In the genomic region with DNA sequence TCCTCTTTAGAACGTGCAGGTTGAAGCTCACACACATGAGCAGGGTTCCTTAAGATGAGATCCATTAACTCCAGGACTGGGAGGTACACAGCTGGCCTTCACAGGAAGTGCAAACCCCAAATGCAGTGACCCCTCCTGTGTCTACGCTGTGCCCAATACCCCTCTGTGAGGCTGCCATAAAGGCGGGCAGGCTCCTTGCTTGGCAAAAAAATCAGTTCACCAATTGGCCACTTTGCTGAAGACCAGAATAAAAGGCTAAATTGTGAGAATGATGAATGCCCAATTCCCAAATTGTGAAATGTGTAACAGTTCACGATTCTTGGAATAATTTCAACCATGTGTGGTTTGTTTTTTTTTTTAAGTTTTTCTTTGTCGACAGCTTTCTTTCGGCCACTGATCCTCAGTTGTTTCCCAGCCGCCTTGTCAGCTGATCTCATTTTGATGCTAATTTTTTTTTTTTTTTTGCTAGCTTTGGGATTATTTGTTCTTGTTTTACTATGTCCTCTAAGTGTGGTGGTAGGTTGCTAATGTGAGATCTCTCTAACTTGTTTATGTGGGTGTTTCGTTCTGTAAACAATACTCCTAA, we compare ENCODE assay signal across 18 cellular contexts.
DNase-seq lines count a peak whose midpoint lies in the region; ATAC-seq and TF ChIP-seq lines count a peak whose summit lies in the region.
"Had no signal": no experiment of that assay in that cellular context is flagged by ENCODE, and none has a peak within 500 bp of the region (broad histone marks: within the 10 kb centered on the region; RNA-seq: fewer than 3 reads in every experiment).

No MANE protein-coding gene starts in this region.

- H3K4me1 ChIP-seq in heart left ventricle (peaks cover 0 to 5% (median 0%) of the 10 kb centered on the region in 12 donors), A673 (ENCODE audit: insufficient read depth, low read length, poor library complexity, severe bottlenecking) (no peaks in the 10 kb centered on the region)

- 59 to 66% (median 64%) methylated on average over 8 of the region's 8 CpGs for WGBS in heart left ventricle, 4 donors

- H3K36me3 ChIP-seq in heart left ventricle (no peaks in the 10 kb centered on the region), A673 (ENCODE audit: insufficient read depth, low read length, poor library complexity, severe bottlenecking) (no peaks in the 10 kb centered on the region)

- no TSS peak for BruUV-seq in A673 (replicated peaks; lab: Mats Ljungman, UMichigan)

- TF ChIP-seq CTCF in heart left ventricle (IDR thresholded peaks at IDR 0.05) (no peak), A673 (conservative IDR thresholded peaks at IDR 0.05; ENCODE audit: low read depth, low read length) (no peak)

- no peak for TF ChIP-seq POLR2A in heart left ventricle (IDR thresholded peaks at IDR 0.05)

- ATAC-seq in Right ventricle myocardium inferior = peak; percentile 58
- ATAC-seq in heart left ventricle = no peak
- ATAC-seq: Panc1, SK-N-SH treated with all-trans-retinoic acid at 6 μM for 48 hours had no signal

- H3K27me3 ChIP-seq in heart left ventricle = no peaks in the 10 kb centered on the region
- no peaks in the 10 kb centered on the region for H3K27me3 ChIP-seq in layer of hippocampus (ENCODE audit: control insufficient read depth, insufficient read depth, low read length)
- H3K27me3 ChIP-seq in A673 (replicated peaks; ENCODE audit: insufficient read depth, low read depth, low read length, poor library complexity) = no peaks in the 10 kb centered on the region

- H3K4me3 ChIP-seq in heart left ventricle (no peak overlapping the region), A673 (ENCODE audit: low read depth, low read length, poor library complexity, severe bottlenecking) (no peak overlapping the region)

- intact Hi-C loops in Right ventricle myocardium inferior (cut with DNase I) = no loop called here
- intact Hi-C loops in heart left ventricle (cut with DNase I) = no loop called here
- intact Hi-C loops in A673 (cut with micrococcal nuclease; ENCODE audit: unreplicated experiment) = no loop called here

- POLR2A ChIA-PET in A673 (lab: Charles Lee; ENCODE audit: low non-redundant PET) = no interaction called here

- CTCF ChIA-PET in A673 (lab: Charles Lee) = no interaction called here

- no peak for DNase-seq in Right ventricle myocardium inferior (ENCODE audit: missing footprints)
- DNase-seq in heart left ventricle = no peak
- DNase-seq in caudate nucleus (lab: John Stamatoyannopoulos, UW) = no peak
- DNase-seq in stromal cell of bone marrow (ENCODE audit: low read depth) = peak; percentile 62
- DNase-seq in germinal center (ENCODE audit: low spot score) = no peak
- no peak for DNase-seq in activated CD4-positive, alpha-beta T cell treated with anti-CD3 and anti-CD28 coated beads, Interleukin-2, amount 50 U/mL, for 4 hours
- DNase-seq in A673 (ENCODE audit: low spot score) = no peak
- DNase-seq: 8988T, DMS153, NCI-H1092 treated with DMSO at 0.1 percent for 48 hours, NCI-H187, NCI-H446 treated with DMSO at 0.1 percent for 48 hours, NCI-H774, SHP77 had no signal

- H3K27ac ChIP-seq in heart left ventricle = no peak overlapping the region
- H3K27ac ChIP-seq in caudate nucleus (ENCODE audit: low read depth, low read length) = peak overlapping the region; percentile 49
- peak overlapping the region; percentile 8 for H3K27ac ChIP-seq in layer of hippocampus (ENCODE audit: low read depth, low read length)
- no peak overlapping the region for H3K27ac ChIP-seq in A673 (ENCODE audit: low read depth, low read length, poor library complexity, severe bottlenecking)
- H3K27ac ChIP-seq: C4-2B had no signal

- H3K9me3 ChIP-seq in heart left ventricle (peaks cover 0 to 5% (median 0%) of the 10 kb centered on the region in 12 donors), A673 (ENCODE audit: low read depth, low read length, poor library complexity, severe bottlenecking) (no peaks in the 10 kb centered on the region)

Comparison
In these comparisons a context has a peak if more than half of its experiments do, and no peak if none do; other contexts are left out.
1. H3K27ac ChIP-seq: peak in caudate nucleus (single experiment) and layer of hippocampus (single experiment); none in heart left ventricle (0 of 12) and A673 (single experiment).